Comparison of ENCODE assay signal across 27 cellular contexts in genomic region chr9:28249424-28249823, GRCh38.
"Had no signal": no experiment of that assay in that cellular context is flagged by ENCODE, and none has a peak within 500 bp of the region (broad histone marks: within the 10 kb centered on the region; RNA-seq: fewer than 3 reads in every experiment).

No MANE protein-coding gene starts in this region.

- DNase-seq: cortex of kidney; erythroblast; esophagus squamous epithelium; gastrocnemius medialis; head of caudate nucleus; left lung; mesenchymal stem cell; mucosa of descending colon; naive B cell; right cardiac atrium; sigmoid colon; stimulated activated CD4-positive, alpha-beta T cell treated with anti-CD3 and anti-CD28 coated beads, Interleukin-2, amount 100 ng/mL, for 24 hours; stimulated activated CD4-positive, alpha-beta T cell treated with anti-CD3 and anti-CD28 coated beads, Interleukin-4, amount 100 ng/mL, for 24 hours; stimulated activated naive CD4-positive, alpha-beta T cell treated with Interleukin-2 at 50 U/mL for 16 hours; stomach; testis; tibial artery had no signal

- H3K27me3 Mint-ChIP-seq: naive B cell; natural killer cell treated with Interleukin-12 subunit alpha and Interleukin-12 subunit beta and Interleukin-15 and Interleukin-18, amount 100 ng/mL, for 72 hours; progenitor cell of endocrine pancreas; type B pancreatic cell had no signal

- H3K27ac Mint-ChIP-seq: naive B cell; natural killer cell treated with Interleukin-12 subunit alpha and Interleukin-12 subunit beta and Interleukin-15 and Interleukin-18, amount 100 ng/mL, for 72 hours; progenitor cell of endocrine pancreas; stimulated activated effector memory CD8-positive, alpha-beta T cell treated with anti-CD3 and anti-CD28 coated beads, Interleukin-12 subunit alpha, Interleukin-12 subunit beta, amount 100 ng/mL, for 72 hours; type B pancreatic cell had no signal

- H2AFZ ChIP-seq: parathyroid adenoma had no signal

- H3K27ac ChIP-seq: esophagus squamous epithelium, gastrocnemius medialis, left lung, neutrophil, parathyroid adenoma, sigmoid colon, stomach, testis, tibial artery had no signal

- H3K36me3 Mint-ChIP-seq: naive B cell; stimulated activated effector memory CD8-positive, alpha-beta T cell treated with anti-CD3 and anti-CD28 coated beads, Interleukin-12 subunit alpha, Interleukin-12 subunit beta, amount 100 ng/mL, for 72 hours; type B pancreatic cell had no signal

- H3K9me3 ChIP-seq: esophagus squamous epithelium, gastrocnemius medialis, mucosa of descending colon, neutrophil, sigmoid colon, stomach, testis, tibial artery had no signal

- H3K79me2 ChIP-seq: parathyroid adenoma had no signal

- H3K27me3 ChIP-seq: esophagus squamous epithelium, gastrocnemius medialis, left lung, neutrophil, sigmoid colon, stomach, testis, tibial artery had no signal

- H3K4me3 ChIP-seq: esophagus squamous epithelium, gastrocnemius medialis, left lung, mucosa of descending colon, sigmoid colon, stomach, testis, tibial artery had no signal

- H3K9me3 Mint-ChIP-seq: type B pancreatic cell had no signal

- H3K36me3 ChIP-seq: esophagus squamous epithelium, gastrocnemius medialis, left lung, neutrophil, sigmoid colon, stomach, tibial artery had no signal

- FAIRE-seq: endothelial cell of umbilical vein, keratinocyte had no signal

- H3K4me3 Mint-ChIP-seq: mesothelial cell of epicardium; naive B cell; natural killer cell treated with Interleukin-12 subunit alpha and Interleukin-12 subunit beta and Interleukin-15 and Interleukin-18, amount 100 ng/mL, for 72 hours; neural crest cell; stimulated activated effector memory CD8-positive, alpha-beta T cell treated with anti-CD3 and anti-CD28 coated beads, Interleukin-12 subunit alpha, Interleukin-12 subunit beta, amount 100 ng/mL, for 72 hours; type B pancreatic cell had no signal

- H3K4me1 Mint-ChIP-seq: naive B cell; neural crest cell; stimulated activated effector memory CD8-positive, alpha-beta T cell treated with anti-CD3 and anti-CD28 coated beads, Interleukin-12 subunit alpha, Interleukin-12 subunit beta, amount 100 ng/mL, for 72 hours had no signal

- ATAC-seq: gastrocnemius medialis; left lung; mucosa of descending colon; natural killer cell treated with Interleukin-12 subunit alpha and Interleukin-12 subunit beta and Interleukin-15 and Interleukin-18, amount 100 ng/mL, for 72 hours; right cardiac atrium; stimulated activated effector memory CD8-positive, alpha-beta T cell treated with anti-CD3 and anti-CD28 coated beads, Interleukin-12 subunit alpha, Interleukin-12 subunit beta, amount 100 ng/mL, for 72 hours had no signal

- H3K4me1 ChIP-seq: esophagus squamous epithelium, gastrocnemius medialis, parathyroid adenoma, sigmoid colon, stomach, testis, tibial artery had no signal
